1 cellular context compared by ENCODE assay signal in genomic region chr6:25640446-25640845, GRCh38.
TF ChIP-seq lines count a peak whose summit lies in the region.

No MANE protein-coding gene starts in this region.

TF ChIP-seq in HepG2, 621 proteins besides CTCF, POLR2A, EP300 and RAD21 (continued from another document):
- TF ChIP-seq, protein P1, sequence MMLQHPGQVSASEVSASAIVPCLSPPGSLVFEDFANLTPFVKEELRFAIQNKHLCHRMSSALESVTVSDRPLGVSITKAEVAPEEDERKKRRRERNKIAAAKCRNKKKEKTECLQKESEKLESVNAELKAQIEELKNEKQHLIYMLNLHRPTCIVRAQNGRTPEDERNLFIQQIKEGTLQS (CRISPR knock-in tag; IDR thresholded peaks at IDR 0.05): 0 out of 2 replicates have a peak, but pooled peaks have one; percentile 30
- TF ChIP-seq DPF2 (CRISPR knock-in tag; IDR thresholded peaks at IDR 0.05; ENCODE audit: borderline replicate concordance, low read depth) (peak; percentile 14; the same call in 1 of the 2 replicates), ZNF333 (CRISPR knock-in tag; IDR thresholded peaks at IDR 0.05; ENCODE audit: borderline replicate concordance) (no peak), TCF7 (IDR thresholded peaks at IDR 0.05; ENCODE audit: low read depth) (no peak), POLR2G (IDR thresholded peaks at IDR 0.05; ENCODE audit: low read depth, low read length) (peak; percentile 43; the same call in 1 of the 2 replicates), FOXJ3 (CRISPR knock-in tag; IDR thresholded peaks at IDR 0.05; ENCODE audit: borderline replicate concordance) (peak; percentile 27; the same call in 1 of the 2 replicates), SP5 (CRISPR knock-in tag; IDR thresholded peaks at IDR 0.05; ENCODE audit: borderline replicate concordance, low read depth) (0 out of 2 replicates have a peak, but pooled peaks have one; percentile 19)
TF ChIP-seq in HepG2: peak in this region for 103.
